ENCODE assay signal across 8 cellular contexts in the genomic region with DNA sequence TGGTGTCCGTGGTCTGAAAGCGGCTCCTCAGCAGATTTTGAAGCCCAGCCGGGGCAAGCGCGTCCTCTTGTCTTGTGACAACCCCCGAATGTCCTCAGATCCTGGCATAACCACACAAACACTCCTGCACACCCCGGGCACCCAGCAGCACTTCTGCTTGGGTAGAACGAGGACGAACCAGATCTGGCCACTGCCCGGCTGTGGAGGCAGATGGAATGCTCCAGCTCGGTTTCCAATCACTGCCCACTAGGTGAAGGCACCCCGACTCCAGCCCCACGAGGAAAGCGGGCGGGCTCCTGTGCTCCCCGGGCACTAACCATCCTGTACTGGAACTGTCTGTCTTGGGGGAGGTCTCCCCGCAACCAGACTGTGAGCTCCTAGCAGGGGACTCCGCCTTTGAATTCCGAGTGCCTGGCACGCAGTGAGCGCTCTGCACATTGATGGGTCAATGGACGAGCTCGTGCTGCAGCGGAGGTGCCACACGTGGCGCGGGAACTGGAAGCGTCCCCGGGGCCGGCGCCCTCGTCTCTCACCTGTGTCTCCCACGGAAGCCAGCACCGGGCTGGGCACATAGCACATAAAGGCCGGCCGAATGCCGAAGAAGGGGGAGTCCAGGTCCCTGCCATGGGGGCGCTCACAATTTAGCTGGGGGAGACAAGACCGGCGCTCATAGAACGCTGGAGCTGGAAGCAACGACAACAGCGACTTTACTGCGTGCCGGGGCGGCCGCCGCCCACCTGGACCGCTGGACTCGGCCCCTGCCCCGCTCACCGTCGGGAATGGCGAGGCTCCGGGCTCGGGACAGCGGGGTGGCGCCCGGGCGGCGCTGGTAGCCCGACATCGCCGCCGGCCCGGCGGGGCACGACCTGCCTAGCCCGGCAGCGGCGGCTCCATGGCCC. TPM values are rescaled to one million over a fixed set of nuclear protein-coding genes. Genes with fewer than 3 reads are reported as not detected.
DNase-seq lines count a peak whose midpoint lies in the region; ATAC-seq and TF ChIP-seq lines count a peak whose summit lies in the region.

No MANE protein-coding gene starts in this region.

- TF ChIP-seq CTCF in HCT116 (IDR thresholded peaks at IDR 0.05 in 2 of 3, conservative IDR thresholded peaks at IDR 0.05 in 1 of 3; ENCODE audit: borderline replicate concordance in 1 of 3, insufficient read depth in 1 of 3, low read depth in 2 of 3, low read length in 2 of 3) (no peak), NB4 (IDR thresholded peaks at IDR 0.05; ENCODE audit: low read depth, low read length) (no peak), neural progenitor cell (IDR thresholded peaks at IDR 0.05) (no peak)

- H3K4me2 ChIP-seq in HCT116 (ENCODE audit: low read length) = peak overlapping the region; percentile 90
- peak overlapping the region; percentile 100 for H3K4me2 ChIP-seq in neural progenitor cell

- H3K27ac ChIP-seq in HCT116 (ENCODE audit: low read depth, low read length) = peak overlapping the region; percentile 93
- H3K27ac ChIP-seq in neural progenitor cell = no peak overlapping the region

- DNase-seq in DMS79 treated with DMSO at 0.1 percent for 48 hours (lab: John Stamatoyannopoulos, UW) (peak; percentile 9), DMS79 (lab: John Stamatoyannopoulos, UW) (no peak), HCT116 (ENCODE audit: low read depth, low spot score) (no peak), NB4 (ENCODE audit: low read depth) (peak; percentile 57), fibroblast of peridontal ligament (ENCODE audit: extremely low read depth) (peak; percentile 22), neural progenitor cell (ENCODE audit: low spot score) (peak; percentile 67), NCI-H1930 (lab: John Stamatoyannopoulos, UW) (no peak)
- DNase-seq in activated T-cell treated with anti-CD3 and anti-CD28 coated beads, Interleukin-2, amount 50 U/mL, for 1 hour = peak; percentile 53

- no peaks in the 10 kb centered on the region for H3K9me3 Mint-ChIP-seq in neural progenitor cell

- H2AFZ ChIP-seq in HCT116 (ENCODE audit: low read depth, low read length, poor library complexity, severe bottlenecking) (no peak overlapping the region), neural progenitor cell (replicated peaks) (peak overlapping the region; percentile 85)

- peak overlapping the region; percentile 91 for H3K4me3 Mint-ChIP-seq in neural progenitor cell

- H3K9me2 ChIP-seq in HCT116 (ENCODE audit: insufficient read depth) = no peaks in the 10 kb centered on the region

- H3K27me3 ChIP-seq in HCT116 (ENCODE audit: insufficient read depth, low read length) (no peaks in the 10 kb centered on the region), neural progenitor cell (no peaks in the 10 kb centered on the region)

- no peak for TF ChIP-seq RAD21 in HCT116 (IDR thresholded peaks at IDR 0.05; ENCODE audit: low read depth)

- BruUV-seq in HCT116 (replicated peaks; lab: Mats Ljungman, UMichigan) = TSS peak; percentile 68

- TF ChIP-seq POLR2A in HCT116 (IDR thresholded peaks at IDR 0.05; ENCODE audit: borderline replicate concordance, extremely low read depth, insufficient read depth, insufficient read length) (no peak), NB4 (IDR thresholded peaks at IDR 0.05; ENCODE audit: extremely low read depth, insufficient read length) (no peak)

- H3F3A ChIP-seq in neural progenitor cell (ENCODE audit: low read depth) = no peaks in the 10 kb centered on the region

- H3K36me3 ChIP-seq in HCT116 (ENCODE audit: control insufficient read depth in 1 of 2, insufficient read depth in 2 of 2, low read length in 2 of 2) (peaks cover 39 to 57% of the 10 kb centered on the region in 2 experiments), neural progenitor cell (peaks cover 8% of the 10 kb centered on the region)

- CTCF ChIA-PET in HCT116 (lab: Charles Lee) = interaction anchor here (0.8 to 1.5 kb wide), 2 partner anchors 9 to 47 kb away, joined by 3 to 6 read pairs; no protein-coding TSS in a partner anchor

- H4K20me1 ChIP-seq in HCT116 (ENCODE audit: insufficient read depth) (no peaks in the 10 kb centered on the region), neural progenitor cell (ENCODE audit: low read depth) (peaks cover 31% of the 10 kb centered on the region)

- H3K4me3 ChIP-seq in HCT116 (replicated peaks in 1 of 2; ENCODE audit: low read depth in 1 of 2, low read length in 2 of 2) (peak overlapping the region; percentile 78 to 99), NB4 (ENCODE audit: low read depth, low read length) (peak overlapping the region; percentile 80), neural progenitor cell (peak overlapping the region; percentile 93)

- H3K9ac ChIP-seq in HCT116 (ENCODE audit: low read length) (peak overlapping the region; percentile 97), neural progenitor cell (peak overlapping the region; percentile 55)

- H3K27me3 Mint-ChIP-seq in neural progenitor cell (ENCODE audit: insufficient read depth, low read depth) = peaks cover 11% of the 10 kb centered on the region

- peaks cover 11% of the 10 kb centered on the region for H3K36me3 Mint-ChIP-seq in neural progenitor cell

- H3K27ac Mint-ChIP-seq in neural progenitor cell = no peak overlapping the region

- no peaks in the 10 kb centered on the region for H3K9me3 ChIP-seq in HCT116 (ENCODE audit: control insufficient read depth in 1 of 2, insufficient read depth in 1 of 2, low read depth in 1 of 2, low read length in 2 of 2)
- no peaks in the 10 kb centered on the region for H3K9me3 ChIP-seq in neural progenitor cell (ENCODE audit: low read depth)

- H3K79me2 ChIP-seq in HCT116 (ENCODE audit: insufficient read depth, low read length) = peaks cover 80% of the 10 kb centered on the region
- H3K79me2 ChIP-seq in neural progenitor cell (ENCODE audit: low read depth) = peaks cover 46% of the 10 kb centered on the region

- ATAC-seq in HCT116 = peak; percentile 59

- peaks cover 29% of the 10 kb centered on the region for H3K4me1 Mint-ChIP-seq in neural progenitor cell

- intact Hi-C loops in HCT116 (cut with micrococcal nuclease) = no loop called here

- H3K4me1 ChIP-seq in HCT116 (ENCODE audit: control insufficient read depth in 1 of 2, insufficient read depth in 2 of 2, low read length in 2 of 2) (peaks cover 12 to 25% of the 10 kb centered on the region in 2 experiments), neural progenitor cell (peaks cover 13% of the 10 kb centered on the region)

- RAD21 ChIA-PET in HCT116 (lab: Charles Lee; ENCODE audit: low non-redundant PET in 1 of 2, low total read pairs in 2 of 2, uncharacterized antibody in 2 of 2, unreplicated experiment in 2 of 2) = no interaction called here

- POLR2A ChIA-PET in HCT116 (lab: Charles Lee) = no interaction called here

TF ChIP-seq in HCT116, 20 proteins besides CTCF, POLR2A, EP300 and RAD21:
- TF ChIP-seq YY1 (IDR thresholded peaks at IDR 0.05; ENCODE audit: extremely low read depth, insufficient replicate concordance, low read depth, low read length) = no peak
- TF ChIP-seq, protein P1, sequence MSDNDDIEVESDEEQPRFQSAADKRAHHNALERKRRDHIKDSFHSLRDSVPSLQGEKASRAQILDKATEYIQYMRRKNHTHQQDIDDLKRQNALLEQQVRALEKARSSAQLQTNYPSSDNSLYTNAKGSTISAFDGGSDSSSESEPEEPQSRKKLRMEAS (IDR thresholded peaks at IDR 0.05) = peak; percentile 82

RNA-seq across cellular contexts. Expression of a gene that starts 0.6 kb away (rescaled TPM):
- 119 TPM for total RNA-seq in HCT116 (2021; ENCODE audit: unreplicated experiment)
- polyA plus RNA-seq in HCT116 (2012) = 68.1 and 86.5 TPM in 2 replicates
- 34.9 and 52.3 TPM in 2 replicates for total RNA-seq in neural progenitor cell (ENCODE audit: low replicate concordance)

RNA-seq across cellular contexts. Expression of a gene that starts 0.7 kb away (rescaled TPM):
- 116 TPM for total RNA-seq in HCT116 (2021; ENCODE audit: unreplicated experiment)
- 77.1 and 86.2 TPM in 2 replicates for polyA plus RNA-seq in HCT116 (2012)
- total RNA-seq in neural progenitor cell (ENCODE audit: low replicate concordance) = 51.3 and 65.3 TPM in 2 replicates

RNA-seq across cellular contexts. Expression of a gene that starts 9.8 kb away (rescaled TPM):
- total RNA-seq in HCT116 (2021; ENCODE audit: unreplicated experiment) = 20.4 TPM
- 9.5 and 10.5 TPM in 2 replicates for polyA plus RNA-seq in HCT116 (2012)
- total RNA-seq in neural progenitor cell (ENCODE audit: low replicate concordance) = 6.8 and 16.5 TPM in 2 replicates

RNA-seq across cellular contexts. Expression of a gene that starts 29.8 kb away (rescaled TPM):
- total RNA-seq in HCT116 (2021; ENCODE audit: unreplicated experiment) = 23.8 TPM
- 14.6 and 16.0 TPM in 2 replicates for polyA plus RNA-seq in HCT116 (2012)
- 8.8 and 23.6 TPM in 2 replicates for total RNA-seq in neural progenitor cell (ENCODE audit: low replicate concordance)

RNA-seq across cellular contexts. Expression of a gene that starts 36.3 kb away (rescaled TPM):
- total RNA-seq in HCT116 (2021; ENCODE audit: unreplicated experiment) = 1.2 TPM
- 0.51 and 0.57 TPM in 2 replicates for polyA plus RNA-seq in HCT116 (2012)
- total RNA-seq in neural progenitor cell (ENCODE audit: low replicate concordance) = 0.96 TPM in 1 of 2 replicates, not detected in the other

Comparison
In these comparisons a context has a peak if more than half of its experiments do, and no peak if none do; other contexts are left out.
1. DNase-seq: peak in DMS79 treated with DMSO at 0.1 percent for 48 hours (single experiment), NB4 (single experiment), activated T-cell treated with anti-CD3 and anti-CD28 coated beads, Interleukin-2, amount 50 U/mL, for 1 hour (single experiment), fibroblast of peridontal ligament (single experiment) and neural progenitor cell (single experiment); none in DMS79 (single experiment), HCT116 (single experiment) and NCI-H1930 (0 of 2).
2. Peak in every context shown above with its lines, with median percentiles within 50 percentile points of each other: H3K4me3 ChIP-seq.